ENCODE assay signal across 20 cellular contexts in the genomic region with DNA sequence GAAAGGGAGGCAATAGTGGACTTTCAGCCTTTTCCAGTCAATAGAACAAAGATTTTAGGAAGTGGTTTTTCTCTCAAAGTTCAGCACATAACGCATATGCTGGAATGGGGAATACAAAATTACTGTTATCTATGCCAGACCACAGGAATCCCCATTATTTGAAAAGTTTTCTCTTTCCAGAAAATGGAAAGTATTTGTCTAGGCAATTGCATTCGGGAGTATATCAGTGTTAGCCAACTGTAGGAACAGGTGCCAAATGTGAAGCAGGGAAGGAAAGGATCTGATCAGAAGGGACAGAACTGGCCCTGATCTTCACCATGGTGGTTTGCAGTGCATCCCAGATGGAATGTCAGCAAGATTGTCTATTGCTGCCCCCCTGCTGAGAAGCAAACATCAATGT.
A peak's percentile ranks its signal among the peaks of the same experiment; 100 is the strongest.
DNase-seq lines count a peak whose midpoint lies in the region; ATAC-seq and TF ChIP-seq lines count a peak whose summit lies in the region.
"Had no signal": no experiment of that assay in that cellular context is flagged by ENCODE, and none has a peak within 500 bp of the region (broad histone marks: within the 10 kb centered on the region; RNA-seq: fewer than 3 reads in every experiment).

No MANE protein-coding gene starts in this region.

- no peak overlapping the region for H3K4me2 ChIP-seq in SK-N-SH
- H3K4me2 ChIP-seq: GM23338 had no signal

- no peak overlapping the region for H3K4me3 ChIP-seq in SK-N-SH (ENCODE audit: low read depth in 2 of 2, low read length in 1 of 2)
- no peak overlapping the region for H3K4me3 ChIP-seq in astrocyte of the spinal cord (ENCODE audit: low read depth, low read length)
- no peak overlapping the region for H3K4me3 ChIP-seq in WERI-Rb-1 (ENCODE audit: low read depth, low read length)
- H3K4me3 ChIP-seq in BE2C (ENCODE audit: low read depth, low read length), result no peak overlapping the region
- H3K4me3 ChIP-seq: GM23338, Peyer's patch had no signal

- no peaks in the 10 kb centered on the region for H3K79me2 ChIP-seq in SK-N-SH (ENCODE audit: insufficient read depth)

- H3F3A ChIP-seq in SK-N-SH (replicated peaks; ENCODE audit: insufficient read depth), result no peaks in the 10 kb centered on the region

- no peaks in the 10 kb centered on the region for H3K9me2 ChIP-seq in SK-N-SH

- POLR2A ChIA-PET in SK-N-SH (lab: Yijun Ruan, JAX), result no interaction called here

- no peak for TF ChIP-seq RAD21 in SK-N-SH (IDR thresholded peaks at IDR 0.05; ENCODE audit: low read length)

- no peak for TF ChIP-seq EP300 in SK-N-SH (IDR thresholded peaks at IDR 0.05; ENCODE audit: borderline replicate concordance in 1 of 2, low read depth in 1 of 2, low read length in 1 of 2)

- H3K36me3 ChIP-seq in SK-N-SH (replicated peaks in 1 of 2; ENCODE audit: control insufficient read depth in 1 of 2, insufficient read depth in 2 of 2, low read length in 1 of 2) (no peaks in the 10 kb centered on the region), WERI-Rb-1 (no peaks in the 10 kb centered on the region), BE2C (no peaks in the 10 kb centered on the region)
- H3K36me3 ChIP-seq: Peyer's patch had no signal

- 9% methylated on average over 2 of the region's 2 CpGs for WGBS in SK-N-SH (ENCODE audit: low lambda C conversion rate)

- no peaks in the 10 kb centered on the region for H4K20me1 ChIP-seq in SK-N-SH (ENCODE audit: insufficient read depth)

- no peak for TF ChIP-seq CTCF in SK-N-SH (IDR thresholded peaks at IDR 0.05)
- no peak for TF ChIP-seq CTCF in astrocyte of the spinal cord (IDR thresholded peaks at IDR 0.05; ENCODE audit: low read depth, low read length)
- no peak for TF ChIP-seq CTCF in WERI-Rb-1 (IDR thresholded peaks at IDR 0.05; ENCODE audit: low read depth, low read length)
- TF ChIP-seq CTCF in BE2C (IDR thresholded peaks at IDR 0.05; ENCODE audit: low read depth, low read length), result no peak

- CTCF ChIA-PET in SK-N-SH (lab: Yijun Ruan, JAX), result no interaction called here

- peak; percentile 34; the same call in 2 of the 3 replicates for ATAC-seq in SK-N-SH treated with all-trans-retinoic acid at 6 μM for 48 hours
- no peak for ATAC-seq in HG02981 (IDR thresholded peaks at IDR 0.05; ENCODE audit: unreplicated experiment)
- ATAC-seq: GM23338 had no signal

- H3K4me1 ChIP-seq in SK-N-SH (ENCODE audit: control insufficient read depth in 1 of 2, insufficient read depth in 2 of 2, low read depth in 1 of 2, low read length in 1 of 2) (no peaks in the 10 kb centered on the region; a peak in 1 of 4 replicates), BE2C (no peaks in the 10 kb centered on the region)
- H3K4me1 ChIP-seq: Peyer's patch had no signal

- no peak overlapping the region for H2AFZ ChIP-seq in SK-N-SH (ENCODE audit: low read depth)
- H2AFZ ChIP-seq: GM23338 had no signal

- in situ Hi-C loops in astrocyte of the spinal cord (cut with HindIII; ENCODE audit: low sequenced_read_pairs), result no loop called here

- H3K27ac ChIP-seq in SK-N-SH (ENCODE audit: low read depth in 2 of 2, low read length in 1 of 2) (no peak overlapping the region), WERI-Rb-1 (no peak overlapping the region)
- H3K27ac ChIP-seq: 22Rv1, C4-2B, HL-60, Peyer's patch had no signal

- H3K27me3 ChIP-seq in SK-N-SH (ENCODE audit: insufficient read depth) (no peaks in the 10 kb centered on the region), WERI-Rb-1 (ENCODE audit: insufficient read depth, low read depth, severe bottlenecking) (no peaks in the 10 kb centered on the region), BE2C (no peaks in the 10 kb centered on the region)
- H3K27me3 ChIP-seq: Peyer's patch had no signal

- DNase-seq in SK-N-SH (no peak), astrocyte of the spinal cord (ENCODE audit: low read depth, low spot score) (peak; percentile 78), iris pigment epithelial cell (ENCODE audit: low read depth) (peak; percentile 6), WERI-Rb-1 (no peak), BE2C (no peak)
- DNase-seq in activated naive CD4-positive, alpha-beta T cell treated with anti-CD3 and anti-CD28 coated beads, Interleukin-2, amount 50 U/mL, for 16 hours, result no peak
- DNase-seq: DND-41, GF-D8, NCI-H1048, NCI-H1436 treated with DMSO at 0.1 percent for 48 hours, NCI-H2029 treated with DMSO at 0.1 percent for 48 hours, NCI-H524, Peyer's patch, Right ventricle myocardium superior had no signal

- H3K9me3 ChIP-seq in SK-N-SH (no peaks in the 10 kb centered on the region), WERI-Rb-1 (ENCODE audit: severe bottlenecking) (no peaks in the 10 kb centered on the region), BE2C (no peaks in the 10 kb centered on the region)
- H3K9me3 ChIP-seq: Peyer's patch had no signal

- H3K9ac ChIP-seq in SK-N-SH, result no peak overlapping the region

TF ChIP-seq in SK-N-SH treated with all-trans-retinoic acid at 6 μM for 48 hours, 23 proteins besides CTCF, POLR2A, EP300 and RAD21:
- TF ChIP-seq GLIS3 (CRISPR knock-in tag; IDR thresholded peaks at IDR 0.05), result no peak
- TF ChIP-seq, protein P1, sequence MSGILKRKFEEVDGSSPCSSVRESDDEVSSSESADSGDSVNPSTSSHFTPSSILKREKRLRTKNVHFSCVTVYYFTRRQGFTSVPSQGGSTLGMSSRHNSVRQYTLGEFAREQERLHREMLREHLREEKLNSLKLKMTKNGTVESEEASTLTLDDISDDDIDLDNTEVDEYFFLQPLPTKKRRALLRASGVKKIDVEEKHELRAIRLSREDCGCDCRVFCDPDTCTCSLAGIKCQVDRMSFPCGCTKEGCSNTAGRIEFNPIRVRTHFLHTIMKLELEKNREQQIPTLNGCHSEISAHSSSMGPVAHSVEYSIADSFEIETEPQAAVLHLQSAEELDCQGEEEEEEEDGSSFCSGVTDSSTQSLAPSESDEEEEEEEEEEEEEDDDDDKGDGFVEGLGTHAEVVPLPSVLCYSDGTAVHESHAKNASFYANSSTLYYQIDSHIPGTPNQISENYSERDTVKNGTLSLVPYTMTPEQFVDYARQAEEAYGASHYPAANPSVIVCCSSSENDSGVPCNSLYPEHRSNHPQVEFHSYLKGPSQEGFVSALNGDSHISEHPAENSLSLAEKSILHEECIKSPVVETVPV (CRISPR knock-in tag; IDR thresholded peaks at IDR 0.05), result no peak
- no peak for TF ChIP-seq ESRRG (CRISPR knock-in tag; IDR thresholded peaks at IDR 0.05)
- no peak for TF ChIP-seq ZNF70 (CRISPR knock-in tag; IDR thresholded peaks at IDR 0.05)
- no peak for TF ChIP-seq ZFP3 (CRISPR knock-in tag; IDR thresholded peaks at IDR 0.05)
- no peak for TF ChIP-seq ZNF8 (CRISPR knock-in tag; IDR thresholded peaks at IDR 0.05)
- TF ChIP-seq TOX (CRISPR knock-in tag; IDR thresholded peaks at IDR 0.05; ENCODE audit: borderline replicate concordance), result no peak
- TF ChIP-seq CSDC2 (CRISPR knock-in tag; IDR thresholded peaks at IDR 0.05), result no peak
- no peak for TF ChIP-seq ZNF565 (CRISPR knock-in tag; conservative IDR thresholded peaks at IDR 0.05; ENCODE audit: low read depth)
- TF ChIP-seq RARB (CRISPR knock-in tag; IDR thresholded peaks at IDR 0.05), result no peak
- TF ChIP-seq ZC3H10 (CRISPR knock-in tag; IDR thresholded peaks at IDR 0.05), result no peak

TF ChIP-seq in SK-N-SH, 30 proteins besides CTCF, POLR2A, EP300 and RAD21 (continues in another document):
- TF ChIP-seq, protein P2, sequence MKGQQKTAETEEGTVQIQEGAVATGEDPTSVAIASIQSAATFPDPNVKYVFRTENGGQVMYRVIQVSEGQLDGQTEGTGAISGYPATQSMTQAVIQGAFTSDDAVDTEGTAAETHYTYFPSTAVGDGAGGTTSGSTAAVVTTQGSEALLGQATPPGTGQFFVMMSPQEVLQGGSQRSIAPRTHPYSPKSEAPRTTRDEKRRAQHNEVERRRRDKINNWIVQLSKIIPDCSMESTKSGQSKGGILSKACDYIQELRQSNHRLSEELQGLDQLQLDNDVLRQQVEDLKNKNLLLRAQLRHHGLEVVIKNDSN (IDR thresholded peaks at IDR 0.05; ENCODE audit: borderline replicate concordance, low read depth), result no peak
- TF ChIP-seq, protein P3, sequence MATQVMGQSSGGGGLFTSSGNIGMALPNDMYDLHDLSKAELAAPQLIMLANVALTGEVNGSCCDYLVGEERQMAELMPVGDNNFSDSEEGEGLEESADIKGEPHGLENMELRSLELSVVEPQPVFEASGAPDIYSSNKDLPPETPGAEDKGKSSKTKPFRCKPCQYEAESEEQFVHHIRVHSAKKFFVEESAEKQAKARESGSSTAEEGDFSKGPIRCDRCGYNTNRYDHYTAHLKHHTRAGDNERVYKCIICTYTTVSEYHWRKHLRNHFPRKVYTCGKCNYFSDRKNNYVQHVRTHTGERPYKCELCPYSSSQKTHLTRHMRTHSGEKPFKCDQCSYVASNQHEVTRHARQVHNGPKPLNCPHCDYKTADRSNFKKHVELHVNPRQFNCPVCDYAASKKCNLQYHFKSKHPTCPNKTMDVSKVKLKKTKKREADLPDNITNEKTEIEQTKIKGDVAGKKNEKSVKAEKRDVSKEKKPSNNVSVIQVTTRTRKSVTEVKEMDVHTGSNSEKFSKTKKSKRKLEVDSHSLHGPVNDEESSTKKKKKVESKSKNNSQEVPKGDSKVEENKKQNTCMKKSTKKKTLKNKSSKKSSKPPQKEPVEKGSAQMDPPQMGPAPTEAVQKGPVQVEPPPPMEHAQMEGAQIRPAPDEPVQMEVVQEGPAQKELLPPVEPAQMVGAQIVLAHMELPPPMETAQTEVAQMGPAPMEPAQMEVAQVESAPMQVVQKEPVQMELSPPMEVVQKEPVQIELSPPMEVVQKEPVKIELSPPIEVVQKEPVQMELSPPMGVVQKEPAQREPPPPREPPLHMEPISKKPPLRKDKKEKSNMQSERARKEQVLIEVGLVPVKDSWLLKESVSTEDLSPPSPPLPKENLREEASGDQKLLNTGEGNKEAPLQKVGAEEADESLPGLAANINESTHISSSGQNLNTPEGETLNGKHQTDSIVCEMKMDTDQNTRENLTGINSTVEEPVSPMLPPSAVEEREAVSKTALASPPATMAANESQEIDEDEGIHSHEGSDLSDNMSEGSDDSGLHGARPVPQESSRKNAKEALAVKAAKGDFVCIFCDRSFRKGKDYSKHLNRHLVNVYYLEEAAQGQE (IDR thresholded peaks at IDR 0.05; ENCODE audit: low read depth, low read length), result no peak
- TF ChIP-seq ELF1 (IDR thresholded peaks at IDR 0.05) (no peak), EZH2phosphoT487 (IDR thresholded peaks at IDR 0.05; ENCODE audit: borderline replicate concordance, low read depth) (no peak), YY1 (IDR thresholded peaks at IDR 0.05; ENCODE audit: low read depth) (no peak), POLR2AphosphoS5 (IDR thresholded peaks at IDR 0.05; ENCODE audit: low read depth, low read length) (no peak), MEF2A (IDR thresholded peaks at IDR 0.05; ENCODE audit: borderline replicate concordance, low read depth) (no peak), CHD2 (IDR thresholded peaks at IDR 0.05; ENCODE audit: low read length, partially characterized antibody) (no peak), GATA2 (CRISPR knock-in tag; IDR thresholded peaks at IDR 0.05) (no peak), FOXM1 (IDR thresholded peaks at IDR 0.05; ENCODE audit: low read depth) (no peak), TAF1 (IDR thresholded peaks at IDR 0.05; ENCODE audit: borderline replicate concordance, low read depth, low read length) (no peak), SMC3 (IDR thresholded peaks at IDR 0.05; ENCODE audit: low read depth, low read length) (no peak), TCF12 (IDR thresholded peaks at IDR 0.05) (no peak), SIN3A (IDR thresholded peaks at IDR 0.05; ENCODE audit: borderline replicate concordance, low read depth, low read length) (no peak)

Comparison
In these comparisons a context has a peak if more than half of its experiments do, and no peak if none do; other contexts are left out.
1. DNase-seq: peak in astrocyte of the spinal cord (single experiment) and iris pigment epithelial cell (single experiment); none in SK-N-SH (single experiment), activated naive CD4-positive, alpha-beta T cell treated with anti-CD3 and anti-CD28 coated beads, Interleukin-2, amount 50 U/mL, for 16 hours (single experiment), WERI-Rb-1 (single experiment) and BE2C (single experiment).